ENCODE assay signal across 8 cellular contexts in the genomic region with DNA sequence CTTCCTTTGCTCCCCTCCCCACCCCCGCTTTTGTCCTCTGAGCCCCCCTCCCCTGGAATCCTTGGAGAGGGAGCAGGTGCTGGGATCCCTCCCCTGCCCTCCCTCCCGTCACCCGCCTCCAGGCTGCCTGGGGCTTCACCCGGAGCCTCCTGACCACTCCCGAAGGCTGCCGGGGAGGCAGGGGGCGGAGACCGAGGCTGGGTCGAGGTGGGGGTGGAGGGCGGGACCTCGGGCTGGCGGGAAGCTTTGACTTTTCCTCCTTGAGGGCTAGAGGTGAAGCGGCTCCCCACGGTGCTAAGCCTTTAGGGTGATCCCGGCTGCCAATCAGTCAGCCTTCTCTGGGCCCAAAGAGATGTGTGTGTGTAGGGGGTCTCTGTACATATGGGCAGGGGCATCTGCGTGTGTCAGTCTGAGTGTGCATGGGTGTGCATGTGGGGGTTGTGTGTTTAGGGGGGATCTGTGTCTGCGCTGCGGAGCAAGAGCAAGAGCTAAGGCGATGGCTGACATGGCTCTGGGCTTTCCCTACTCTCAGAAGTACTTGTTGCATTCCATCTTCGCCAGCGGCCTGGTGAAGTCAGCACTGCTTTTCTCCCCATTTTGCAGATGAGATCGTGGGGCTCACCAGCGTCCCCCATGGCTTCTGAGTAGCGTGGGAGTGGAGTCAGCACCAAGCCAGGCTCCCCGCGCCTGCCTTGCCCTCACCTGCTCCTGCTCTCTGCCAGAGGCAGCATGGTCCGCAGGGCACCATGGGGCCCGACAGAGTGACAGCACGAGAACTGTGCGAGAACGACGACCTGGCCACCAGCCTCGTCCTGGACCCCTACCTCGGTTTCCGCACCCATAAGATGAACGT. TPM values are rescaled to one million over a fixed set of nuclear protein-coding genes. Genes with fewer than 3 reads are reported as not detected.
DNase-seq lines count a peak whose midpoint lies in the region; ATAC-seq and TF ChIP-seq lines count a peak whose summit lies in the region.

No MANE protein-coding gene starts in this region.

- TF ChIP-seq CTCF in PC-3 (conservative IDR thresholded peaks at IDR 0.05; ENCODE audit: low read depth, low read length): no peak

- H3K4me2 ChIP-seq in PC-3 (ENCODE audit: low read length): peak overlapping the region; percentile 97

- H3K9ac ChIP-seq in HUES64 (ENCODE audit: low read depth, low read length) (no peak overlapping the region), PC-3 (ENCODE audit: low read length) (peak overlapping the region; percentile 88)

- DNase-seq in C1 segment of cervical spinal cord (lab: John Stamatoyannopoulos, UW) (peak in 8 of 14 donors; percentile 8 to 40 (median 26)), PC-3 (peak; percentile 62), Right ventricle myocardium inferior (ENCODE audit: missing footprints) (peak; percentile 88), posterior cingulate gyrus (peak in 7 of 10 donors; percentile 31 to 93 (median 49)), aorta (peak; percentile 83 to 91)
- peak; percentile 85 for DNase-seq in activated effector memory CD4-positive, alpha-beta T cell treated with anti-CD3 and anti-CD28 coated beads, Interleukin-2, amount 50 U/mL, for 16 hours
- DNase-seq in effector CD4-positive, alpha-beta T cell: no peak

- no peak overlapping the region; the same call in 1 of the 2 replicates for H2AFZ ChIP-seq in PC-3 (ENCODE audit: low read length)

- ATAC-seq in PC-3 (no peak), Right ventricle myocardium inferior (no peak), aorta (ENCODE audit: low FRiP score) (no peak)

- H4K20me1 ChIP-seq in PC-3 (ENCODE audit: low read length): no peaks in the 10 kb centered on the region

- H3K4me3 ChIP-seq in HUES64 (ENCODE audit: low read length) (peak overlapping the region; percentile 72), PC-3 (ENCODE audit: low read length) (peak overlapping the region; percentile 80), aorta (ENCODE audit: low read length in 2 of 2) (peak overlapping the region in 1 of 2 donors; percentile 11)

- H3K9me3 ChIP-seq in HUES64 (ENCODE audit: insufficient read depth, low read depth, low read length): no peaks in the 10 kb centered on the region
- H3K9me3 ChIP-seq in PC-3 (ENCODE audit: low read length): no peaks in the 10 kb centered on the region
- no peaks in the 10 kb centered on the region for H3K9me3 ChIP-seq in aorta (ENCODE audit: control insufficient read depth, low read length)

- peaks cover 11% of the 10 kb centered on the region for H3K79me2 ChIP-seq in PC-3 (ENCODE audit: low read length)

- H3K27me3 ChIP-seq in HUES64 (ENCODE audit: insufficient read depth, low read length) (no peaks in the 10 kb centered on the region), PC-3 (ENCODE audit: low read length) (no peaks in the 10 kb centered on the region), aorta (ENCODE audit: control insufficient read depth in 1 of 2, insufficient read depth in 2 of 2, low read length in 1 of 2) (no peaks in the 10 kb centered on the region)

- CTCF ChIA-PET in PC-3 (lab: Charles Lee): interaction anchor here (0.5 to 0.7 kb wide), 2 partner anchors 14 to 43 kb away, joined by 3 to 12 read pairs; partner anchors contain the start of gene TMEM238

- POLR2A ChIA-PET in PC-3 (lab: Charles Lee; ENCODE audit: unreplicated experiment): interaction anchor here (0.6 kb wide), 1 partner anchor 14 kb away, joined by 3 read pairs; no protein-coding TSS in a partner anchor

- WGBS in HUES64: 53% methylated on average over 32 of the region's 36 CpGs
- WGBS in aorta, 2 donors: 47% methylated on average over 35 to 36 of the region's 36 CpGs

- H3K27ac ChIP-seq in HUES64 (ENCODE audit: low read depth, low read length) (peak overlapping the region; percentile 73; the same call in 1 of the 2 replicates), PC-3 (ENCODE audit: low read length) (no peak overlapping the region), aorta (ENCODE audit: low read depth in 1 of 2, low read length in 2 of 2) (no peak overlapping the region)

- H3K36me3 ChIP-seq in HUES64 (ENCODE audit: insufficient read depth, low read length): peaks cover 21% of the 10 kb centered on the region
- no peaks in the 10 kb centered on the region for H3K36me3 ChIP-seq in PC-3 (ENCODE audit: low read depth, low read length)
- H3K36me3 ChIP-seq in aorta (ENCODE audit: control insufficient read depth in 1 of 2, insufficient read depth in 2 of 2, low read length in 1 of 2): no peaks in the 10 kb centered on the region

- intact Hi-C loops in PC-3 (cut with micrococcal nuclease): no loop called here
- intact Hi-C loops in Right ventricle myocardium inferior (cut with DNase I): loop anchor here (5.0 kb wide), 1 partner anchor 39 kb away; no protein-coding TSS in a partner anchor
- intact Hi-C loops in posterior cingulate gyrus (cut with DNase I): no loop called here
- intact Hi-C loops in aorta (cut with DNase I): loop anchor here in 1 of 2 donors (5.0 kb wide), 1 partner anchor 41 kb away; the partner anchor contains the start of gene TMEM238

- H3K9me2 ChIP-seq in PC-3 (replicated peaks; ENCODE audit: low read length): no peaks in the 10 kb centered on the region

- no TSS peak for BruUV-seq in PC-3 (replicated peaks; lab: Mats Ljungman, UMichigan)

- H3K4me1 ChIP-seq in HUES64 (ENCODE audit: insufficient read depth, low read length) (peaks cover 12% of the 10 kb centered on the region), PC-3 (ENCODE audit: insufficient read depth, low read length) (peaks cover 27% of the 10 kb centered on the region), aorta (ENCODE audit: control insufficient read depth in 1 of 2, insufficient read depth in 2 of 2, low read length in 2 of 2) (no peaks in the 10 kb centered on the region)

- no peaks in the 10 kb centered on the region for H3F3A ChIP-seq in PC-3 (ENCODE audit: low read length, unreplicated experiment)

RNA-seq across cellular contexts. Expression of gene KMT5C, which starts 1.7 kb away (rescaled TPM):
- polyA plus RNA-seq in HUES64 (2013, experiment 1 of 2): 13.4 TPM
- 15.2 TPM for polyA plus RNA-seq in HUES64 (2013, experiment 2 of 2)
- 21.9 and 36.6 TPM in 2 replicates for total RNA-seq in PC-3 (2014; rRNA removed)
- total RNA-seq in Right ventricle myocardium inferior: 6.2 TPM
- 10 to 100 TPM in 1 of 2 donors, 1 to 10 TPM in 1; 4.5 to 12.8 TPM for total RNA-seq in aorta
- 10 to 100 TPM in 1 of 2 donors, 1 to 10 TPM in 1; 3.4 to 13.2 TPM for polyA plus RNA-seq in aorta

RNA-seq across cellular contexts. Expression of gene COX6B2, which starts 13.1 kb away (rescaled TPM):
- polyA plus RNA-seq in HUES64 (2013, experiment 1 of 2): 0.90 TPM
- polyA plus RNA-seq in HUES64 (2013, experiment 2 of 2): 1.4 TPM
- total RNA-seq in PC-3 (2014; rRNA removed): 0.80 and 2.4 TPM in 2 replicates
- not detected for total RNA-seq in Right ventricle myocardium inferior
- total RNA-seq in aorta: under 1 TPM; 0.19 to 0.99 TPM
- not detected for polyA plus RNA-seq in aorta

RNA-seq across cellular contexts. Expression of gene TMEM150B, which starts 16.3 kb away (rescaled TPM):
- polyA plus RNA-seq in HUES64 (2013, experiment 1 of 2): not detected
- polyA plus RNA-seq in HUES64 (2013, experiment 2 of 2): not detected
- total RNA-seq in PC-3 (2014; rRNA removed): not detected in 2 replicates
- total RNA-seq in Right ventricle myocardium inferior: 1.2 TPM
- 1 to 10 TPM; 2.9 to 9.6 TPM for total RNA-seq in aorta
- polyA plus RNA-seq in aorta: 1 to 10 TPM in 1 of 2 donors, under 1 TPM in 1; 0.72 to 5.5 TPM

RNA-seq across cellular contexts. Expression of gene GARIN5B, which starts 21.6 kb away (rescaled TPM):
- not detected for polyA plus RNA-seq in HUES64 (2013, experiment 1 of 2)
- not detected for polyA plus RNA-seq in HUES64 (2013, experiment 2 of 2)
- total RNA-seq in PC-3 (2014; rRNA removed): not detected in 2 replicates
- not detected for total RNA-seq in Right ventricle myocardium inferior
- total RNA-seq in aorta: not detected
- polyA plus RNA-seq in aorta: not detected

RNA-seq across cellular contexts. Expression of gene IL11, which starts 28.8 kb away (rescaled TPM):
- 0.65 TPM for polyA plus RNA-seq in HUES64 (2013, experiment 1 of 2)
- 1.1 TPM for polyA plus RNA-seq in HUES64 (2013, experiment 2 of 2)
- 7.5 and 10.7 TPM in 2 replicates for total RNA-seq in PC-3 (2014; rRNA removed)
- total RNA-seq in Right ventricle myocardium inferior: not detected
- under 1 TPM; 0.23 to 0.27 TPM for total RNA-seq in aorta
- polyA plus RNA-seq in aorta: 1 to 10 TPM in 1 of 2 donors, not detected in 1; 2.1 TPM
